Comparison of ENCODE assay signal across 17 cellular contexts in genomic region chr18:55272510-55273243, GRCh38.
DNase-seq lines count a peak whose midpoint lies in the region; ATAC-seq and TF ChIP-seq lines count a peak whose summit lies in the region.
"Had no signal": no experiment of that assay in that cellular context is flagged by ENCODE, and none has a peak within 500 bp of the region (broad histone marks: within the 10 kb centered on the region; RNA-seq: fewer than 3 reads in every experiment).

No MANE protein-coding gene starts in this region.

- peaks cover 0 to 100% (median 23%) of the 10 kb centered on the region in 9 donors for H3K36me3 ChIP-seq in heart right ventricle
- peaks cover 0 to 33% of the 10 kb centered on the region in 2 donors for H3K36me3 ChIP-seq in gastrocnemius medialis
- H3K36me3 ChIP-seq in transverse colon: no peaks in the 10 kb centered on the region

- intact Hi-C loops in heart right ventricle (cut with DNase I) (no loop called here), gastrocnemius medialis (cut with DNase I; ENCODE audit: low total_unique reads) (no loop called here), transverse colon (cut with DNase I; ENCODE audit: low total_unique reads) (no loop called here)

- WGBS in heart right ventricle, 2 donors: 72 to 76% methylated on average over 7 of the region's 7 CpGs
- 67 to 69% methylated on average over 7 of the region's 7 CpGs for WGBS in transverse colon (ENCODE audit: low coverage in 1 of 2), 2 donors

- no peak for TF ChIP-seq POLR2A in gastrocnemius medialis (IDR thresholded peaks at IDR 0.05)
- TF ChIP-seq POLR2A in transverse colon (IDR thresholded peaks at IDR 0.05): no peak

- TF ChIP-seq CTCF in AG09319 (IDR thresholded peaks at IDR 0.05; ENCODE audit: low read depth, low read length) (no peak), heart right ventricle (IDR thresholded peaks at IDR 0.05) (no peak), gastrocnemius medialis (IDR thresholded peaks at IDR 0.05 in 4 of 5, conservative IDR thresholded peaks at IDR 0.05 in 1 of 5) (no peak), transverse colon (IDR thresholded peaks at IDR 0.05) (no peak)

- H3K27ac ChIP-seq in heart right ventricle (peak overlapping the region in 6 of 10 donors; percentile 6 to 56 (median 26)), gastrocnemius medialis (peak overlapping the region; percentile 24 to 62 (median 41)), transverse colon (no peak overlapping the region)
- H3K27ac ChIP-seq: C4-2B had no signal

- no peak overlapping the region for H3K4me3 ChIP-seq in heart right ventricle
- H3K4me3 ChIP-seq in gastrocnemius medialis: no peak overlapping the region
- H3K4me3 ChIP-seq in transverse colon: no peak overlapping the region

- H3K27me3 ChIP-seq in heart right ventricle (no peaks in the 10 kb centered on the region), gastrocnemius medialis (no peaks in the 10 kb centered on the region), transverse colon (no peaks in the 10 kb centered on the region)

- in situ Hi-C loops in gastrocnemius medialis (cut with MboI; ENCODE audit: low sequenced_read_pairs in 4 of 4): no loop called here
- in situ Hi-C loops in transverse colon (cut with MboI; ENCODE audit: low pct_ligation_motif_present in 1 of 4, low pct_unique_long_range_greater_than_20kb in 1 of 4, low sequenced_read_pairs in 3 of 4): no loop called here

- H3K9me3 ChIP-seq in heart right ventricle (no peaks in the 10 kb centered on the region), gastrocnemius medialis (no peaks in the 10 kb centered on the region), transverse colon (no peaks in the 10 kb centered on the region)

- ATAC-seq in heart right ventricle (peak in 4 of 8 donors; percentile 45 to 73 (median 59)), gastrocnemius medialis (no peak), GM21515 (IDR thresholded peaks at IDR 0.05; ENCODE audit: unreplicated experiment) (no peak), GM21423 (IDR thresholded peaks at IDR 0.05; ENCODE audit: unreplicated experiment) (no peak)
- ATAC-seq: natural killer cell had no signal

- TF ChIP-seq EP300 in transverse colon (IDR thresholded peaks at IDR 0.05; ENCODE audit: low read depth): no peak

- DNase-seq in AG09319 (ENCODE audit: extremely low read depth, low read depth) (peak; percentile 45), amniotic stem cell (lab: John Stamatoyannopoulos, UW) (peak; percentile 30), heart right ventricle (no peak), gastrocnemius medialis (no peak), transverse colon (no peak), NCI-H524 (lab: John Stamatoyannopoulos, UW) (no peak)
- DNase-seq: activated CD4-positive, alpha-beta T cell treated with anti-CD3 and anti-CD28 coated beads, Interleukin-2, amount 50 U/mL, for 48 hours; cerebellar nuclear complex; erythroblast; natural killer cell; NCI-H1417; NCI-H526 treated with DMSO at 0.1 percent for 48 hours; SHP77 treated with DMSO at 0.1 percent for 48 hours; T1000 had no signal

- H3K4me1 ChIP-seq in heart right ventricle: peaks cover 0 to 56% (median 25%) of the 10 kb centered on the region in 9 donors
- peaks cover 14 to 15% of the 10 kb centered on the region in 2 donors for H3K4me1 ChIP-seq in gastrocnemius medialis
- no peaks in the 10 kb centered on the region for H3K4me1 ChIP-seq in transverse colon

Comparison
In these comparisons a context has a peak if more than half of its experiments do, and no peak if none do; other contexts are left out.
1. DNase-seq: peak in AG09319 (single experiment) and amniotic stem cell (single experiment); none in heart right ventricle (0 of 2), gastrocnemius medialis (0 of 2), transverse colon (single experiment) and NCI-H524 (0 of 2).
2. H3K27ac ChIP-seq: peak in heart right ventricle (6 of 10) and gastrocnemius medialis (4 of 4); none in transverse colon (0 of 4).